In genomic region chr16:77233799-77234502, GRCh38 we compare ENCODE assay signal across 1 cellular context.
TF ChIP-seq lines count a peak whose summit lies in the region.

No MANE protein-coding gene starts in this region.

TF ChIP-seq in K562, 482 proteins besides CTCF, POLR2A, EP300 and RAD21 (continued from another document):
- TF ChIP-seq ZBTB11 (CRISPR knock-in tag; IDR thresholded peaks at IDR 0.05) = no peak
- TF ChIP-seq HSF4 (CRISPR knock-in tag; IDR thresholded peaks at IDR 0.05; ENCODE audit: borderline replicate concordance) = no peak
- TF ChIP-seq SUPT5H (IDR thresholded peaks at IDR 0.05) = no peak
- TF ChIP-seq ZFP1 (CRISPR knock-in tag; IDR thresholded peaks at IDR 0.05) = no peak
- TF ChIP-seq, protein P1, sequence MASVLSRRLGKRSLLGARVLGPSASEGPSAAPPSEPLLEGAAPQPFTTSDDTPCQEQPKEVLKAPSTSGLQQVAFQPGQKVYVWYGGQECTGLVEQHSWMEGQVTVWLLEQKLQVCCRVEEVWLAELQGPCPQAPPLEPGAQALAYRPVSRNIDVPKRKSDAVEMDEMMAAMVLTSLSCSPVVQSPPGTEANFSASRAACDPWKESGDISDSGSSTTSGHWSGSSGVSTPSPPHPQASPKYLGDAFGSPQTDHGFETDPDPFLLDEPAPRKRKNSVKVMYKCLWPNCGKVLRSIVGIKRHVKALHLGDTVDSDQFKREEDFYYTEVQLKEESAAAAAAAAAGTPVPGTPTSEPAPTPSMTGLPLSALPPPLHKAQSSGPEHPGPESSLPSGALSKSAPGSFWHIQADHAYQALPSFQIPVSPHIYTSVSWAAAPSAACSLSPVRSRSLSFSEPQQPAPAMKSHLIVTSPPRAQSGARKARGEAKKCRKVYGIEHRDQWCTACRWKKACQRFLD (CRISPR knock-in tag; IDR thresholded peaks at IDR 0.05) = peak; percentile 64; the same call in 1 of the 2 replicates
- peak; percentile 29; the same call in 1 of the 2 replicates for TF ChIP-seq ZBTB9 (CRISPR knock-in tag; IDR thresholded peaks at IDR 0.05)
- TF ChIP-seq KLF6 (CRISPR knock-in tag; IDR thresholded peaks at IDR 0.05; ENCODE audit: borderline replicate concordance) = peak; percentile 61; the same call in 1 of the 2 replicates
- peak in 1 of 2 experiments; percentile 68; a peak in 1 of 4 replicates for TF ChIP-seq TEAD1 (CRISPR knock-in tag; IDR thresholded peaks at IDR 0.05)
- TF ChIP-seq ZSCAN32 (CRISPR knock-in tag; IDR thresholded peaks at IDR 0.05) = no peak
- no peak for TF ChIP-seq NR2C1 (IDR thresholded peaks at IDR 0.05)
- TF ChIP-seq NR2C1 (tag; IDR thresholded peaks at IDR 0.05) = 0 out of 2 replicates have a peak, but pooled peaks have one; percentile 29
- no peak for TF ChIP-seq ZNF740 (CRISPR knock-in tag; IDR thresholded peaks at IDR 0.05)
- 0 out of 4 replicates have a peak, but pooled peaks have one; percentile 34 to 43 for TF ChIP-seq ZNF740 (tag; IDR thresholded peaks at IDR 0.05)
- TF ChIP-seq PBX2 (CRISPR knock-in tag; IDR thresholded peaks at IDR 0.05; ENCODE audit: low read depth) = no peak
- TF ChIP-seq PBX2 (tag; conservative IDR thresholded peaks at IDR 0.05; ENCODE audit: low read depth) = no peak
- no peak for TF ChIP-seq RNF2 (IDR thresholded peaks at IDR 0.05)
- no peak for TF ChIP-seq SMAD3 (CRISPR knock-in tag; conservative IDR thresholded peaks at IDR 0.05)
- no peak for TF ChIP-seq TBL1XR1 (IDR thresholded peaks at IDR 0.05; ENCODE audit: low read length in 2 of 2)
- no peak for TF ChIP-seq ZNF384 (IDR thresholded peaks at IDR 0.05; ENCODE audit: low read depth, low read length)
- TF ChIP-seq NR2C2 (CRISPR knock-in tag; IDR thresholded peaks at IDR 0.05) = no peak
- TF ChIP-seq NR2C2 (tag; IDR thresholded peaks at IDR 0.05) = peak; percentile 30; the same call in 1 of the 2 replicates
- TF ChIP-seq, protein P2, sequence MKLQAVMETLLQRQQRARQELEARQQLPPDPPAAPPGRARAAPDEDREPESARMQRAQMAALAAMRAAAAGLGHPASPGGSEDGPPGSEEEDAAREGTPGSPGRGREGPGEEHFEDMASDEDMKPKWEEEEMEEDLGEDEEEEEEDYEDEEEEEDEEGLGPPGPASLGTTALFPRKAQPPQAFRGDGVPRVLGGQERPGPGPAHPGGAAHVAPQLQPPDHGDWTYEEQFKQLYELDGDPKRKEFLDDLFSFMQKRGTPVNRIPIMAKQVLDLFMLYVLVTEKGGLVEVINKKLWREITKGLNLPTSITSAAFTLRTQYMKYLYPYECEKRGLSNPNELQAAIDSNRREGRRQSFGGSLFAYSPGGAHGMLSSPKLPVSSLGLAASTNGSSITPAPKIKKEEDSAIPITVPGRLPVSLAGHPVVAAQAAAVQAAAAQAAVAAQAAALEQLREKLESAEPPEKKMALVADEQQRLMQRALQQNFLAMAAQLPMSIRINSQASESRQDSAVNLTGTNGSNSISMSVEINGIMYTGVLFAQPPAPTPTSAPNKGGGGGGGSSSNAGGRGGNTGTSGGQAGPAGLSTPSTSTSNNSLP (IDR thresholded peaks at IDR 0.05; ENCODE audit: borderline replicate concordance, low read depth, low read length) = no peak
- 0 out of 2 replicates have a peak, but pooled peaks have one; percentile 65 for TF ChIP-seq TSHZ1 (CRISPR knock-in tag; IDR thresholded peaks at IDR 0.05)
- TF ChIP-seq SRF (CRISPR knock-in tag; IDR thresholded peaks at IDR 0.05) = peak in 1 of 2 experiments; percentile 92; a peak in 2 of 4 replicates
- TF ChIP-seq DMBX1 (CRISPR knock-in tag; IDR thresholded peaks at IDR 0.05; ENCODE audit: borderline replicate concordance) = peak; percentile 63; the same call in 1 of the 2 replicates
- TF ChIP-seq ZNF175 (CRISPR knock-in tag; IDR thresholded peaks at IDR 0.05; ENCODE audit: low read depth) = peak; percentile 86
